27 cellular contexts compared by ENCODE assay signal in the genomic region with DNA sequence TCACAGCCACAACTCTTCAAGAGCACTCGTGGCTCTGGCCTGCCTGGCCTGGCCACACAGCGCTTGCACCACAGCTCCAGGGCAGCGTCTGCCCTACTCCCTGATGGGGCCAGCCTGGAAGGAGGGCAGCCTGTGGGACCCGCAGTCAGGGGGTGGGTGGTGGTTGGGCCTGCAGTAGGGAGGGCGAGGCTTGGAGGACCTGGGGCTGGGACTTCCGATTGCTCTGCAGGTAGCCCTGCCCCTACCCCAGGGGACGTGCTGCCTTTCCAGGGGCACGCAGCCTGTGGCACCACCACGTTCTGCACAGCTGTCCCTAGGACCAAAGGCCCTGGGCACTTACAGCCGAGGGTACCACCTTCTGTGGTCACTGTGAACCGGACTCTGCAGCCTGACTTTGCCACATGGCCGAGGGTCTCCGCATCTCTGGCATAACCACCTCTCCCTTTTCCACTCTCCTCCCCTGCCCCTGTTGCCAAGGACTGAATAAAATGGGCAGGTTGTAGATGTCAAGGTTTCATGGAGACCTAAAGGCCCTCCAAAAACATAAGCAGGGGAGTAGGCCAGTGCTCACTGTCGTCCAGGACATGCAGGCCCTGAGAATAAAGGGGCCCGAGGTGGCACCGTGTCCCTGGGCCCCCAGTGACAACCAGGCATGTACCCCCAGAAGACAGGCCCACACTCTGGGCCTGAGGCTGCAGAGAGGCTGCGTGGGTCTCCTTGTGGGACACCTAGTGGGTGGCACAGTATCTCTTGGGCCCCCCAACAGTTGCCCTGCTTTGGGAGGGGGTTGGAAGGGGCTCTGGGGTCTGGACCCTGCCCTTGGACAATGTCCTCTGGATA.
"Had no signal": no experiment of that assay in that cellular context is flagged by ENCODE, and none has a peak within 500 bp of the region (broad histone marks: within the 10 kb centered on the region; RNA-seq: fewer than 3 reads in every experiment).

No MANE protein-coding gene starts in this region.

- H3K4me2 ChIP-seq: neural progenitor cell had no signal

- H3K27me3 ChIP-seq: breast epithelium, colonic mucosa, testis, transverse colon had no signal

- H3K9me3 ChIP-seq: breast epithelium, colonic mucosa, lower lobe of right lung, testis, transverse colon had no signal

- H3K27ac ChIP-seq: colonic mucosa, dorsolateral prefrontal cortex, lower lobe of right lung, neural progenitor cell, testis, transverse colon, WERI-Rb-1 had no signal

- H3K9me3 Mint-ChIP-seq: activated CD4-positive, alpha-beta T cell treated with anti-CD3 and anti-CD28 coated beads, Interleukin-2, amount 10 ng/mL, durations not matched to agents 24 days and 14 days; activated CD8-positive, alpha-beta T cell treated with anti-CD3 and anti-CD28 coated beads for 36 hours; activated naive CD4-positive, alpha-beta T cell treated with anti-CD3 and anti-CD28 coated beads, Interleukin-2, amount 50 U/mL, for 72 hours; activated T-cell treated with anti-CD3 and anti-CD28 coated beads, Interleukin-2, amount 50 U/mL, for 72 hours; effector memory CD8-positive, alpha-beta T cell; natural killer cell; neural progenitor cell had no signal

- H3K36me3 ChIP-seq: breast epithelium, colonic mucosa, lower lobe of right lung, neural progenitor cell, transverse colon, WERI-Rb-1 had no signal

- ATAC-seq: activated CD8-positive, alpha-beta T cell treated with anti-CD3 and anti-CD28 coated beads for 36 hours; activated naive CD4-positive, alpha-beta T cell treated with anti-CD3 and anti-CD28 coated beads, Interleukin-2, amount 50 U/mL, for 72 hours; activated T-cell treated with anti-CD3 and anti-CD28 coated beads, Interleukin-2, amount 50 U/mL, for 72 hours; effector memory CD8-positive, alpha-beta T cell; esophagus mucosa; lower lobe of right lung; natural killer cell; stimulated activated naive CD8-positive, alpha-beta T cell treated with anti-CD3 and anti-CD28 coated beads, Interleukin-15, Interleukin-2, amounts not matched to agents 100 U/mL and 50 U/mL, for 24 hours; T-helper 17 cell had no signal

- DNase-seq: activated CD4-positive, alpha-beta T cell treated with anti-CD3 and anti-CD28 coated beads, Interleukin-2, amount 10 ng/mL, durations not matched to agents 24 days and 14 days; activated CD4-positive, CD25-positive, alpha-beta regulatory T cell treated with anti-CD3 and anti-CD28 coated beads, Interleukin-2, amount 50 U/mL, for 72 hours; activated CD8-positive, alpha-beta T cell treated with anti-CD3 and anti-CD28 coated beads for 36 hours; activated naive CD4-positive, alpha-beta T cell; activated T-cell treated with anti-CD3 and anti-CD28 coated beads for 4 hours; activated T-cell treated with anti-CD3 and anti-CD28 coated beads, Interleukin-2, amount 50 U/mL, for 72 hours; colonic mucosa; effector memory CD8-positive, alpha-beta T cell; foreskin fibroblast; hippocampal formation; lower lobe of right lung; mesenchymal stem cell; natural killer cell; right cardiac atrium; stimulated activated CD4-positive, alpha-beta T cell treated with anti-CD3 and anti-CD28 coated beads, Interleukin-2, amount 100 ng/mL, for 48 hours; stimulated activated naive CD8-positive, alpha-beta T cell treated with anti-CD3 and anti-CD28 coated beads, Interleukin-15, Interleukin-2, amounts not matched to agents 100 U/mL and 50 U/mL, for 24 hours; T-helper 17 cell; T1000; transverse colon; WERI-Rb-1 had no signal

- H3K4me1 ChIP-seq: breast epithelium, colonic mucosa, lower lobe of right lung, testis, transverse colon had no signal

- H2AFZ ChIP-seq: neural progenitor cell had no signal

- H3K4me3 Mint-ChIP-seq: activated CD4-positive, alpha-beta T cell treated with anti-CD3 and anti-CD28 coated beads, Interleukin-2, amount 10 ng/mL, durations not matched to agents 24 days and 14 days; activated CD8-positive, alpha-beta T cell treated with anti-CD3 and anti-CD28 coated beads for 36 hours; activated T-cell treated with anti-CD3 and anti-CD28 coated beads, Interleukin-2, amount 50 U/mL, for 72 hours; effector memory CD8-positive, alpha-beta T cell; natural killer cell; neural progenitor cell; T-helper 17 cell had no signal

- H3K36me3 Mint-ChIP-seq: activated naive CD4-positive, alpha-beta T cell treated with anti-CD3 and anti-CD28 coated beads, Interleukin-2, amount 50 U/mL, for 72 hours; natural killer cell; neural progenitor cell had no signal

- H3K9ac ChIP-seq: neural progenitor cell had no signal

- H3K4me3 ChIP-seq: breast epithelium, colonic mucosa, dorsolateral prefrontal cortex, lower lobe of right lung, neural progenitor cell, testis, transverse colon had no signal

- H3K27ac Mint-ChIP-seq: activated CD4-positive, alpha-beta T cell treated with anti-CD3 and anti-CD28 coated beads, Interleukin-2, amount 10 ng/mL, durations not matched to agents 24 days and 14 days; activated CD8-positive, alpha-beta T cell treated with anti-CD3 and anti-CD28 coated beads for 36 hours; activated naive CD4-positive, alpha-beta T cell treated with anti-CD3 and anti-CD28 coated beads, Interleukin-2, amount 50 U/mL, for 72 hours; activated T-cell treated with anti-CD3 and anti-CD28 coated beads, Interleukin-2, amount 50 U/mL, for 72 hours; effector memory CD8-positive, alpha-beta T cell; natural killer cell; neural progenitor cell; T-helper 17 cell had no signal

- FAIRE-seq: urothelium cell line had no signal

- H3K4me1 Mint-ChIP-seq: activated CD4-positive, alpha-beta T cell treated with anti-CD3 and anti-CD28 coated beads, Interleukin-2, amount 10 ng/mL, durations not matched to agents 24 days and 14 days; natural killer cell had no signal
